Comparison of ENCODE assay signal across 8 cellular contexts in the genomic region with DNA sequence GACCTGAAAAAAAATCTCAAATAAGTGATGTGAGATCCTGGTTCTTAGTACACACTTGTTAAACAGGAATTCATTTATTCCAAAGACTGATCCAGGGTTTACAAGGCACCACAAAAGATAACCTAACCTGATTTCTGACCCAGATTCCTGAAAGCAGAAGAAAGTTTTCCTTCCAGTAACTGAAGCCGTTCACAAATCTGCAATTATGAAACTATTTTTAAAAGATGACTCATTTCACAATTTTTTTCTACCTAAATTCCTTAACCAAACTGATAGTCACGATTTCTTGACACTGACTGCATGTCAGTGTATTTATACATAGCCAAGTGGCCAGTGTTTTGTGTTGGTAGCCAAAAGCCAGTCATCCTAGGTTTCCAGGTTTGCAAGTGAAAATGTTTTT. TPM values are rescaled to one million over a fixed set of nuclear protein-coding genes. Genes with fewer than 3 reads are reported as not detected.
DNase-seq lines count a peak whose midpoint lies in the region; ATAC-seq and TF ChIP-seq lines count a peak whose summit lies in the region.

No MANE protein-coding gene starts in this region.

- no peaks in the 10 kb centered on the region for H3K9me3 ChIP-seq in CD8-positive, alpha-beta T cell (ENCODE audit: low read length)
- H3K9me3 ChIP-seq in OCI-LY3 (ENCODE audit: insufficient read depth, low read length) (no peaks in the 10 kb centered on the region), SJCRH30 (replicated peaks) (no peaks in the 10 kb centered on the region)

- 0 out of 2 replicates have a peak, but pooled peaks cover 5% of the 10 kb centered on the region for H3K79me2 ChIP-seq in OCI-LY3 (ENCODE audit: low read length)

- no peak for DNase-seq in CD8-positive, alpha-beta T cell
- DNase-seq in hepatic stellate cell (ENCODE audit: low spot score) (peak; percentile 16), anterior cingulate cortex (lab: John Stamatoyannopoulos, UW) (no peak), GM13977 (ENCODE audit: low spot score) (no peak), NCI-H1694 treated with DMSO at 0.1 percent for 48 hours (lab: John Stamatoyannopoulos, UW) (no peak), SJCRH30 (no peak)

- no peaks in the 10 kb centered on the region for H3K4me1 ChIP-seq in CD8-positive, alpha-beta T cell (ENCODE audit: insufficient read depth, low read length)
- H3K4me1 ChIP-seq in OCI-LY3 (ENCODE audit: low read length) (peaks cover 49% of the 10 kb centered on the region), SJCRH30 (no peaks in the 10 kb centered on the region)

- no peak overlapping the region for H3K4me3 Mint-ChIP-seq in CD8-positive, alpha-beta T cell

- no peaks in the 10 kb centered on the region for H3K27me3 ChIP-seq in CD8-positive, alpha-beta T cell (ENCODE audit: insufficient read depth, low read length)
- H3K27me3 ChIP-seq in OCI-LY3 (ENCODE audit: low read depth, low read length), result no peaks in the 10 kb centered on the region
- H3K27me3 ChIP-seq in SJCRH30, result 0 out of 2 replicates have a peak, but pooled peaks cover 3% of the 10 kb centered on the region

- POLR2A ChIA-PET in CD8-positive, alpha-beta T cell (lab: Charles Lee), result no interaction called here

- no peak for TF ChIP-seq CTCF in CD8-positive, alpha-beta T cell (IDR thresholded peaks at IDR 0.05)
- TF ChIP-seq CTCF in OCI-LY3 (IDR thresholded peaks at IDR 0.05; ENCODE audit: low read depth, low read length) (no peak), GM13977 (IDR thresholded peaks at IDR 0.05; ENCODE audit: extremely low read depth, insufficient read depth, missing control alignments) (no peak)

- H3K27me3 Mint-ChIP-seq in CD8-positive, alpha-beta T cell (ENCODE audit: low read depth), result no peaks in the 10 kb centered on the region

- H3K9me3 Mint-ChIP-seq in CD8-positive, alpha-beta T cell, result peaks cover 2% of the 10 kb centered on the region

- H3K9ac ChIP-seq in OCI-LY3 (ENCODE audit: low read length), result peak overlapping the region; percentile 31; the same call in 1 of the 2 replicates

- in situ Hi-C loops in GM13977 (cut with MboI; ENCODE audit: low pct_unique_long_range_greater_than_20kb, low sequenced_read_pairs, unreplicated experiment), result no loop called here

- H3K4me1 Mint-ChIP-seq in CD8-positive, alpha-beta T cell (ENCODE audit: low read depth), result peaks cover 12% of the 10 kb centered on the region

- H4K20me1 ChIP-seq in OCI-LY3 (ENCODE audit: insufficient read depth, low read length), result no peaks in the 10 kb centered on the region

- H3K27ac ChIP-seq in CD8-positive, alpha-beta T cell (ENCODE audit: low read depth, low read length), result no peak overlapping the region
- H3K27ac ChIP-seq in OCI-LY3 (ENCODE audit: low read length), result peak overlapping the region; percentile 77
- H3K27ac ChIP-seq in SJCRH30, result no peak overlapping the region

- H2AFZ ChIP-seq in OCI-LY3 (ENCODE audit: low read depth, low read length), result no peak overlapping the region

- peak overlapping the region; percentile 71 for H3K4me2 ChIP-seq in OCI-LY3 (ENCODE audit: low read length)

- intact Hi-C loops in CD8-positive, alpha-beta T cell (cut with DNase I, micrococcal nuclease), result no loop called here

- peaks cover 11% of the 10 kb centered on the region for H3K36me3 Mint-ChIP-seq in CD8-positive, alpha-beta T cell

- no peaks in the 10 kb centered on the region for H3K36me3 ChIP-seq in CD8-positive, alpha-beta T cell (ENCODE audit: insufficient read depth, low read length)
- H3K36me3 ChIP-seq in OCI-LY3 (replicated peaks; ENCODE audit: low read depth, low read length), result peaks cover 4% of the 10 kb centered on the region
- H3K36me3 ChIP-seq in SJCRH30, result no peaks in the 10 kb centered on the region

- H3K27ac Mint-ChIP-seq in CD8-positive, alpha-beta T cell, result peak overlapping the region; percentile 7

- no peak for ATAC-seq in CD8-positive, alpha-beta T cell
- peak; percentile 39 for ATAC-seq in GM21619 (IDR thresholded peaks at IDR 0.05; ENCODE audit: unreplicated experiment)

- no peak overlapping the region for H3K4me3 ChIP-seq in CD8-positive, alpha-beta T cell (ENCODE audit: low read depth, low read length)
- H3K4me3 ChIP-seq in OCI-LY3 (ENCODE audit: low read length) (peak overlapping the region; percentile 54), SJCRH30 (no peak overlapping the region)

- CTCF ChIA-PET in CD8-positive, alpha-beta T cell (lab: Charles Lee), result no interaction called here

RNA-seq across cellular contexts. Expression of gene SLC9A9, which starts 17.1 kb away (rescaled TPM):
- 1 to 10 TPM; 6.8 to 7.5 TPM for total RNA-seq in CD8-positive, alpha-beta T cell
- 0.94 and 1.4 TPM in 2 replicates for total RNA-seq in SJCRH30 (2014; rRNA removed; shearing (Covaris generic))
